19 cellular contexts compared by ENCODE assay signal in genomic region chrX:120797201-120797938, GRCh38.
DNase-seq lines count a peak whose midpoint lies in the region; ATAC-seq and TF ChIP-seq lines count a peak whose summit lies in the region.
"Had no signal": no experiment of that assay in that cellular context is flagged by ENCODE, and none has a peak within 500 bp of the region (broad histone marks: within the 10 kb centered on the region; RNA-seq: fewer than 3 reads in every experiment).

No MANE protein-coding gene starts in this region.

- POLR2A ChIA-PET in CD4-positive, alpha-beta T cell (lab: Charles Lee), result no interaction called here

- H3K36me3 ChIP-seq in osteoblast (ENCODE audit: insufficient read depth, low read length), result no peaks in the 10 kb centered on the region
- H3K36me3 ChIP-seq: neutrophil, sigmoid colon, tibial artery had no signal

- H3K4me3 Mint-ChIP-seq in CD4-positive, alpha-beta T cell, result no peak overlapping the region
- no peak overlapping the region for H3K4me3 Mint-ChIP-seq in activated naive CD8-positive, alpha-beta T cell treated with anti-CD3 and anti-CD28 coated beads, Interleukin-2, amount 50 U/mL, for 24 hours
- H3K4me3 Mint-ChIP-seq: activated naive CD8-positive, alpha-beta T cell treated with anti-CD3 and anti-CD28 coated beads, Interleukin-2, amount 10 ng/mL, durations not matched to agents 7 days and 5 days had no signal

- no peak overlapping the region for H3K27ac ChIP-seq in CD4-positive, alpha-beta T cell (ENCODE audit: low read depth, low read length)
- H3K27ac ChIP-seq in osteoblast (ENCODE audit: low read depth, low read length), result no peak overlapping the region
- H3K27ac ChIP-seq: 22Rv1, epithelial cell of prostate, neutrophil, sigmoid colon, tibial artery had no signal

- CTCF ChIA-PET in CD4-positive, alpha-beta T cell (lab: Charles Lee), result no interaction called here

- no peaks in the 10 kb centered on the region for H3K9me3 ChIP-seq in CD4-positive, alpha-beta T cell (ENCODE audit: control insufficient read depth, low read length)
- H3K9me3 ChIP-seq in osteoblast (ENCODE audit: low read depth, low read length), result no peaks in the 10 kb centered on the region
- H3K9me3 ChIP-seq: neutrophil, sigmoid colon, tibial artery had no signal

- H3K27me3 ChIP-seq in CD4-positive, alpha-beta T cell (ENCODE audit: control insufficient read depth, insufficient read depth, low read length), result no peaks in the 10 kb centered on the region
- H3K27me3 ChIP-seq in osteoblast (ENCODE audit: insufficient read depth, low read length), result no peaks in the 10 kb centered on the region
- H3K27me3 ChIP-seq: neutrophil, sigmoid colon, tibial artery had no signal

- no peak overlapping the region for H3K4me3 ChIP-seq in osteoblast (ENCODE audit: insufficient read depth, low read length)
- H3K4me3 ChIP-seq: sigmoid colon, tibial artery had no signal

- peak; percentile 59 for DNase-seq in NCI-H82 (lab: John Stamatoyannopoulos, UW)
- DNase-seq in NCI-H82 treated with DMSO at 0.1 percent for 48 hours (lab: John Stamatoyannopoulos, UW; ENCODE audit: unreplicated experiment), result no peak
- DNase-seq in CD4-positive, alpha-beta T cell, result no peak
- no peak for DNase-seq in activated naive CD8-positive, alpha-beta T cell treated with anti-CD3 and anti-CD28 coated beads, Interleukin-2, amount 50 U/mL, for 24 hours
- DNase-seq in inferior parietal cortex (ENCODE audit: extremely low spot score), result peak; percentile 2
- DNase-seq in dedifferentiated amniotic fluid mesenchymal stem cell (ENCODE audit: extremely low spot score), result no peak
- DNase-seq in osteoblast (ENCODE audit: insufficient read length, low spot score, missing footprints), result no peak
- DNase-seq: activated naive CD8-positive, alpha-beta T cell treated with anti-CD3 and anti-CD28 coated beads, Interleukin-2, amount 10 ng/mL, durations not matched to agents 7 days and 5 days; C1 segment of cervical spinal cord; midbrain; NCI-H1694 treated with DMSO at 0.1 percent for 48 hours; NCI-H510A treated with DMSO at 0.1 percent for 48 hours; sigmoid colon; stimulated activated CD4-positive, alpha-beta T cell treated with anti-CD3 and anti-CD28 coated beads, Interleukin-4, amount 100 ng/mL, for 1 hour; tibial artery had no signal

- no peak for ATAC-seq in CD4-positive, alpha-beta T cell (ENCODE audit: poor library complexity)
- peak; percentile 84 for ATAC-seq in activated naive CD8-positive, alpha-beta T cell treated with anti-CD3 and anti-CD28 coated beads, Interleukin-2, amount 50 U/mL, for 24 hours
- no peak for ATAC-seq in GM18517 (IDR thresholded peaks at IDR 0.05; ENCODE audit: unreplicated experiment)

- TF ChIP-seq CTCF in CD4-positive, alpha-beta T cell (IDR thresholded peaks at IDR 0.05), result no peak
- no peak for TF ChIP-seq CTCF in osteoblast (IDR thresholded peaks at IDR 0.05; ENCODE audit: extremely low read depth, low read depth, low read length)

- no peak overlapping the region for H3K4me2 ChIP-seq in osteoblast (ENCODE audit: insufficient read depth, low read length)

- no peaks in the 10 kb centered on the region for H4K20me1 ChIP-seq in osteoblast (ENCODE audit: insufficient read depth, low read length)

- no peaks in the 10 kb centered on the region for H3K36me3 Mint-ChIP-seq in CD4-positive, alpha-beta T cell (ENCODE audit: low read depth)
- H3K36me3 Mint-ChIP-seq in activated naive CD8-positive, alpha-beta T cell treated with anti-CD3 and anti-CD28 coated beads, Interleukin-2, amount 50 U/mL, for 24 hours (ENCODE audit: low read depth), result no peaks in the 10 kb centered on the region
- H3K36me3 Mint-ChIP-seq: activated naive CD8-positive, alpha-beta T cell treated with anti-CD3 and anti-CD28 coated beads, Interleukin-2, amount 10 ng/mL, durations not matched to agents 7 days and 5 days had no signal

- peak overlapping the region; percentile 53 for H3K27ac Mint-ChIP-seq in CD4-positive, alpha-beta T cell
- H3K27ac Mint-ChIP-seq in activated naive CD8-positive, alpha-beta T cell treated with anti-CD3 and anti-CD28 coated beads, Interleukin-2, amount 50 U/mL, for 24 hours, result peak overlapping the region; percentile 39
- H3K27ac Mint-ChIP-seq: activated naive CD8-positive, alpha-beta T cell treated with anti-CD3 and anti-CD28 coated beads, Interleukin-2, amount 10 ng/mL, durations not matched to agents 7 days and 5 days had no signal

- intact Hi-C loops in CD4-positive, alpha-beta T cell (cut with DNase I, micrococcal nuclease), result no loop called here

- H3K27me3 Mint-ChIP-seq in CD4-positive, alpha-beta T cell, result no peaks in the 10 kb centered on the region
- H3K27me3 Mint-ChIP-seq in activated naive CD8-positive, alpha-beta T cell treated with anti-CD3 and anti-CD28 coated beads, Interleukin-2, amount 50 U/mL, for 24 hours, result no peaks in the 10 kb centered on the region
- H3K27me3 Mint-ChIP-seq: activated naive CD8-positive, alpha-beta T cell treated with anti-CD3 and anti-CD28 coated beads, Interleukin-2, amount 10 ng/mL, durations not matched to agents 7 days and 5 days had no signal

- no peaks in the 10 kb centered on the region for H3K79me2 ChIP-seq in osteoblast (ENCODE audit: insufficient read depth, low read length)

- H3K4me1 ChIP-seq in osteoblast (ENCODE audit: insufficient read depth, low read length), result peaks cover 3% of the 10 kb centered on the region
- H3K4me1 ChIP-seq: sigmoid colon, tibial artery had no signal

- no peaks in the 10 kb centered on the region for H3K9me3 Mint-ChIP-seq in CD4-positive, alpha-beta T cell
- no peaks in the 10 kb centered on the region for H3K9me3 Mint-ChIP-seq in activated naive CD8-positive, alpha-beta T cell treated with anti-CD3 and anti-CD28 coated beads, Interleukin-2, amount 50 U/mL, for 24 hours
- H3K9me3 Mint-ChIP-seq: activated naive CD8-positive, alpha-beta T cell treated with anti-CD3 and anti-CD28 coated beads, Interleukin-2, amount 10 ng/mL, durations not matched to agents 7 days and 5 days had no signal

- H3K4me1 Mint-ChIP-seq in CD4-positive, alpha-beta T cell (ENCODE audit: low read depth), result peaks cover 60% of the 10 kb centered on the region
- peaks cover 50% of the 10 kb centered on the region for H3K4me1 Mint-ChIP-seq in activated naive CD8-positive, alpha-beta T cell treated with anti-CD3 and anti-CD28 coated beads, Interleukin-2, amount 50 U/mL, for 24 hours

- H2AFZ ChIP-seq in osteoblast (ENCODE audit: low read length), result no peak overlapping the region

Comparison
In these comparisons a context has a peak if more than half of its experiments do, and no peak if none do; other contexts are left out.
1. DNase-seq: peak in NCI-H82 (single experiment) and inferior parietal cortex (single experiment); none in NCI-H82 treated with DMSO at 0.1 percent for 48 hours (single experiment), CD4-positive, alpha-beta T cell (0 of 10), activated naive CD8-positive, alpha-beta T cell treated with anti-CD3 and anti-CD28 coated beads, Interleukin-2, amount 50 U/mL, for 24 hours (single experiment), dedifferentiated amniotic fluid mesenchymal stem cell (single experiment) and osteoblast (single experiment).